Comparison of ENCODE assay signal across 9 cellular contexts in the genomic region with DNA sequence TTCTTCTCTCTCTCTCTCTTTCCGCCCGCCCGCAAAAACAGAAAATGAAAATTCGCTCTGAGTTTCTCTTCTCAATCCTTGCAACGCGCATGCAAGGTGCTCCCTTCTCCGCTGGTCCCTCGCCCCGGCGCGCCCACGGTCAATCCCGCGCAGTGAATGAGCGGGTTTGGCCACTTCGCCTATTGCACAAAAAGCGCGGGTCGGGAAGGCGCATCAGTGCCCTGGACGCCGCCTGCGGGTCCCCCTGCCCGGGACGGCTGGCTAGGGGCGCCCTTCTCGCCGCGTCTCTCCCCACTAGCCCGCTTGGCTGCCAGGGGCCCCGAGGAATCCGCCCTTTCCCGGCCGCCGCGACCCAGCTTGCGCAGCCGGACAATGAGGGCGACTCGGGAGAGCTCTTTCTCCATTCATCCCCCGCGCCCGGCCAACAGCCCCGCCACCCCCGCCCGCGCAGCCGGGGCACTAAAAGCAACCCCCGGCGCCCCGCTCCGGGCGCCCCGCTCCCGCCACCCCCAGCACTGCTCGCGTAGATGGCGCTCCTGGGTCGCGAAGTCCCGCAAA. TPM values are rescaled to one million over a fixed set of nuclear protein-coding genes. Genes with fewer than 3 reads are reported as not detected.
DNase-seq lines count a peak whose midpoint lies in the region; ATAC-seq, FAIRE-seq and TF ChIP-seq lines count a peak whose summit lies in the region.
"Had no signal": no experiment of that assay in that cellular context is flagged by ENCODE, and none has a peak within 500 bp of the region (broad histone marks: within the 10 kb centered on the region; RNA-seq: fewer than 3 reads in every experiment).

No MANE protein-coding gene starts in this region.

- intact Hi-C loops in body of pancreas (cut with DNase I): no loop called here

- H3K4me3 ChIP-seq in body of pancreas (peak overlapping the region in 1 of 2 donors; percentile 17), keratinocyte (ENCODE audit: control insufficient read depth in 2 of 3, extremely low read depth in 1 of 3, insufficient read depth in 2 of 3, low read depth in 1 of 3, low read length in 3 of 3) (peak overlapping the region; percentile 32 to 73 (median 56)), stomach smooth muscle (ENCODE audit: low read length in 2 of 2) (peak overlapping the region; percentile 63 to 68)

- no peaks in the 10 kb centered on the region for H3K9me1 ChIP-seq in keratinocyte (ENCODE audit: control insufficient read depth, extremely low read depth, insufficient read depth, low read length)

- peak overlapping the region; percentile 76 for H3K4me2 ChIP-seq in keratinocyte (ENCODE audit: control insufficient read depth, extremely low read depth, insufficient read depth, low read depth, low read length)

- peak; percentile 55 for DNase-seq in DMS 273 (lab: John Stamatoyannopoulos, UW; ENCODE audit: unreplicated experiment)
- no peak for DNase-seq in DMS 273 treated with DMSO at 0.1 percent for 48 hours (lab: John Stamatoyannopoulos, UW)
- no peak for DNase-seq in body of pancreas
- DNase-seq in keratinocyte (ENCODE audit: low read depth, low spot score): no peak
- no peak for DNase-seq in KBM-7
- no peak for DNase-seq in effector CD4-positive, alpha-beta T cell

- in situ Hi-C loops in KBM-7 (cut with MboI; ENCODE audit: low pct_unique_long_range_greater_than_20kb, low sequenced_read_pairs): no loop called here

- peak overlapping the region; percentile 56 for H2AFZ ChIP-seq in keratinocyte (ENCODE audit: control insufficient read depth, low read length)

- H3K9ac ChIP-seq in keratinocyte (ENCODE audit: control insufficient read depth, extremely low read depth, insufficient read depth, low read length) (no peak overlapping the region), stomach smooth muscle (ENCODE audit: low read length in 2 of 2) (no peak overlapping the region)

- H3K79me2 ChIP-seq in keratinocyte (ENCODE audit: control insufficient read depth, insufficient read depth, low read length): no peaks in the 10 kb centered on the region

- peaks cover 23% of the 10 kb centered on the region for H3K4me1 ChIP-seq in body of pancreas
- H3K4me1 ChIP-seq in keratinocyte (ENCODE audit: control insufficient read depth, extremely low read depth, insufficient read depth, low read length): peaks cover 8% of the 10 kb centered on the region
- peaks cover 16% of the 10 kb centered on the region for H3K4me1 ChIP-seq in stomach smooth muscle (ENCODE audit: control insufficient read depth, insufficient read depth, low read length)

- ATAC-seq in body of pancreas (peak; percentile 24), GM19467 (IDR thresholded peaks at IDR 0.05; ENCODE audit: unreplicated experiment) (no peak)

- 1% methylated on average over 34 to 49 of the region's 61 CpGs for WGBS in body of pancreas, 2 donors

- H3K36me3 ChIP-seq in body of pancreas (replicated peaks in 1 of 2; ENCODE audit: insufficient read depth in 1 of 2, low read depth in 2 of 2): no peaks in the 10 kb centered on the region
- no peaks in the 10 kb centered on the region for H3K36me3 ChIP-seq in keratinocyte (ENCODE audit: control insufficient read depth in 2 of 2, extremely low read depth in 1 of 2, insufficient read depth in 2 of 2, low read length in 2 of 2)
- H3K36me3 ChIP-seq in stomach smooth muscle (ENCODE audit: control insufficient read depth in 2 of 2, insufficient read depth in 2 of 2, low read length in 2 of 2): no peaks in the 10 kb centered on the region

- no peak for FAIRE-seq in keratinocyte (lab: Jason Lieb, UNC)

- TF ChIP-seq POLR2A in body of pancreas (IDR thresholded peaks at IDR 0.05): no peak

- H4K20me1 ChIP-seq in keratinocyte (ENCODE audit: control insufficient read depth, extremely low read depth, insufficient read depth, low read length): no peaks in the 10 kb centered on the region

- TF ChIP-seq CTCF in body of pancreas (IDR thresholded peaks at IDR 0.05): no peak
- TF ChIP-seq CTCF in keratinocyte (optimal IDR thresholded peaks at IDR 0.05 in 1 of 3, IDR thresholded peaks at IDR 0.05 in 1 of 3, conservative IDR thresholded peaks at IDR 0.05 in 1 of 3; ENCODE audit: extremely low read depth in 1 of 3, insufficient read depth in 2 of 3, low read length in 3 of 3): no peak

- dilution Hi-C loops in keratinocyte (cut with MboI; ENCODE audit: extremely low pct_ligation_motif_present, low sequenced_read_pairs): no loop called here

- H3K27ac ChIP-seq in body of pancreas (no peak overlapping the region), keratinocyte (ENCODE audit: control insufficient read depth, insufficient read depth, low read length) (no peak overlapping the region), stomach smooth muscle (ENCODE audit: low read length) (no peak overlapping the region)
- H3K27ac ChIP-seq: 22Rv1 had no signal

- H3K9me3 ChIP-seq in body of pancreas: no peaks in the 10 kb centered on the region
- H3K9me3 ChIP-seq in keratinocyte (ENCODE audit: control insufficient read depth, low read depth, low read length): no peaks in the 10 kb centered on the region
- no peaks in the 10 kb centered on the region for H3K9me3 ChIP-seq in stomach smooth muscle (ENCODE audit: control insufficient read depth in 2 of 2, low read length in 2 of 2)

- peaks cover 0 to 32% of the 10 kb centered on the region in 2 donors for H3K27me3 ChIP-seq in body of pancreas
- H3K27me3 ChIP-seq in keratinocyte (ENCODE audit: control insufficient read depth, extremely low read depth, insufficient read depth, low read length): peaks cover 29% of the 10 kb centered on the region
- peaks cover 23 to 44% of the 10 kb centered on the region in 2 donors for H3K27me3 ChIP-seq in stomach smooth muscle (ENCODE audit: control insufficient read depth in 1 of 2, insufficient read depth in 2 of 2, low read length in 2 of 2)

RNA-seq across cellular contexts. Expression of a gene that starts 0.7 kb away (rescaled TPM):
- 1 to 10 TPM in 1 of 2 donors, under 1 TPM in 1; 0.99 to 3.4 TPM for total RNA-seq in body of pancreas
- 2.1 to 4.1 TPM (median 2.5 TPM) in 3 replicates for polyA plus RNA-seq in keratinocyte
- 4.3 TPM for polyA plus RNA-seq in keratinocyte (2011; ENCODE audit: low read depth)
- polyA plus RNA-seq in keratinocyte (2011; cell fraction: cytosol; rRNA removed): 1.5 and 1.7 TPM in 2 replicates
- 10.1 and 10.2 TPM in 2 replicates for polyA plus RNA-seq in keratinocyte (2011; cell fraction: nucleus; rRNA removed)
- polyA plus RNA-seq in keratinocyte (2012; ENCODE audit: low replicate concordance): 1.7 and 3.3 TPM in 2 replicates
- polyA minus RNA-seq in keratinocyte: 4.6 to 6.9 TPM (median 4.8 TPM) in 3 replicates
- 5.2 TPM for polyA minus RNA-seq in keratinocyte (2011; cell fraction: cytosol; rRNA and poly(A)+ RNA removed)
- 8.3 and 11.9 TPM in 2 replicates for polyA minus RNA-seq in keratinocyte (2011; cell fraction: nucleus; rRNA and poly(A)+ RNA removed)
